20 cellular contexts compared by ENCODE assay signal in the genomic region with DNA sequence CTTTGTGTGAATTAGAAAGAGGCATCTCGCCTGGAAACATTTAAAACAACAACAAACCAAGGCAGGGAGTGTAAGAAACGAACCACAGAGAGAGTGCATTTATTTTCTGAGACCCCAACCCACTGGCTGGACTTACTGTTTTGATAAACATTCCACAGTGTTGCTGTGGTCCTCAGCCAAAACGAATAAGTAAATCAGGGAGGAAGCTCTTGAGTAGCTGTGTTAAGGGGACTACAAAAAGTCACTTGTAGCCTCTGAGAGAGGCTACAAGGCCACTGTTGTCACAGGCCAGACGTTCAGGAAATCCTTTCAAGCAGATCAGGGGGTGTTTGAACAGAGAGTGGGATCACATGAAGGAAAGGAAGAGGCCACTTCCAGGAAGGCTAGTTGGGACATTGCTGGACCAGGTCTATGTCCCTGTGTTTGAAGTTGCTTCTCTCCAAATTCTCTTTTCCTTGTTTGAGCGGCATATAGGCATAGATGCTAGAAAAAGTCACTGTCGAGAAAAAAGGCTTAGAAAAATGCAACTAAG. TPM values are rescaled to one million over a fixed set of nuclear protein-coding genes. Genes with fewer than 3 reads are reported as not detected.
DNase-seq lines count a peak whose midpoint lies in the region; ATAC-seq and TF ChIP-seq lines count a peak whose summit lies in the region.
"Had no signal": no experiment of that assay in that cellular context is flagged by ENCODE, and none has a peak within 500 bp of the region (broad histone marks: within the 10 kb centered on the region; RNA-seq: fewer than 3 reads in every experiment).

No MANE protein-coding gene starts in this region.

- ATAC-seq in GM21423 (IDR thresholded peaks at IDR 0.05; ENCODE audit: unreplicated experiment) (no peak), GM21367 (IDR thresholded peaks at IDR 0.05; ENCODE audit: unreplicated experiment) (no peak)
- ATAC-seq: activated CD8-positive, alpha-beta T cell treated with anti-CD3 and anti-CD28 coated beads, Interleukin-2, amount 10 ng/mL, durations not matched to agents 7 days and 5 days; left cardiac atrium had no signal

- H3K36me3 ChIP-seq in transverse colon = no peaks in the 10 kb centered on the region
- H3K36me3 ChIP-seq: HAP-1 had no signal

- H3K9me3 ChIP-seq in transverse colon = no peaks in the 10 kb centered on the region
- H3K9me3 ChIP-seq: HAP-1 had no signal

- H3K27me3 ChIP-seq in transverse colon = no peaks in the 10 kb centered on the region

- DNase-seq in SK-MEL-5 (ENCODE audit: low read depth, low spot score) = peak; percentile 43
- DNase-seq in dermis blood vessel endothelial cell = peak; percentile 33
- DNase-seq in neural crest cell (ENCODE audit: low read depth, low spot score) = no peak
- no peak for DNase-seq in transverse colon
- no peak for DNase-seq in G401 (ENCODE audit: low spot score)
- DNase-seq: activated B cell treated with CpG ODN at 0.5 μM for 24 hours; activated CD8-positive, alpha-beta T cell treated with anti-CD3 and anti-CD28 coated beads, Interleukin-2, amount 10 ng/mL, durations not matched to agents 7 days and 5 days; activated naive CD4-positive, alpha-beta T cell treated with Interleukin-2 at 50 U/mL for 16 hours; activated T-cell treated with anti-CD3 and anti-CD28 coated beads, Interleukin-2, amount 50 U/mL, for 1 hour; amniotic stem cell; CD4-positive, alpha-beta memory T cell; endodermal cell; left cardiac atrium; NCI-H1105 treated with DMSO at 0.1 percent for 48 hours; NCI-H2081 treated with DMSO at 0.1 percent for 48 hours had no signal

- in situ Hi-C loops in SK-MEL-5 (cut with HindIII; ENCODE audit: low pct_unique_long_range_greater_than_20kb, low sequenced_read_pairs) (no loop called here), transverse colon (cut with MboI; ENCODE audit: low pct_ligation_motif_present in 1 of 4, low pct_unique_long_range_greater_than_20kb in 1 of 4, low sequenced_read_pairs in 3 of 4) (loop anchor here in 1 of 4 donors (10.0 kb wide), 1 partner anchor 59 kb away; no protein-coding TSS in a partner anchor), G401 (cut with HindIII; ENCODE audit: low sequenced_read_pairs) (no loop called here)

- TF ChIP-seq POLR2A in transverse colon (IDR thresholded peaks at IDR 0.05) = no peak

- no peaks in the 10 kb centered on the region for H3K27me3 Mint-ChIP-seq in neural crest cell (ENCODE audit: low read depth)
- H3K27me3 Mint-ChIP-seq: activated B cell treated with CpG ODN at 0.5 μM for 24 hours; CD4-positive, alpha-beta memory T cell had no signal

- no peak for TF ChIP-seq EP300 in transverse colon (IDR thresholded peaks at IDR 0.05; ENCODE audit: low read depth)

- H3K9me3 Mint-ChIP-seq in neural crest cell = no peaks in the 10 kb centered on the region
- H3K9me3 Mint-ChIP-seq: activated B cell treated with CpG ODN at 0.5 μM for 24 hours; CD4-positive, alpha-beta memory T cell; endodermal cell; T-helper 2 cell treated with Interferon-gamma antibody and Interleukin-4, amounts not matched to agents 5 μg/mL and 100 μg/mL, for 36 hours had no signal

- 63 to 68% methylated on average over 5 to 6 of the region's 6 CpGs for WGBS in transverse colon (ENCODE audit: low coverage in 1 of 2), 2 donors

- H3K4me1 ChIP-seq in transverse colon = peaks cover 7 to 57% (median 26%) of the 10 kb centered on the region in 4 donors
- H3K4me1 ChIP-seq: HAP-1 had no signal

- peak overlapping the region; percentile 59 for H3K27ac Mint-ChIP-seq in neural crest cell (ENCODE audit: unreplicated experiment)
- H3K27ac Mint-ChIP-seq: activated B cell treated with CpG ODN at 0.5 μM for 24 hours; activated CD8-positive, alpha-beta T cell treated with anti-CD3 and anti-CD28 coated beads, Interleukin-2, amount 10 ng/mL, durations not matched to agents 7 days and 5 days; endodermal cell; T-helper 2 cell treated with Interferon-gamma antibody and Interleukin-4, amounts not matched to agents 5 μg/mL and 100 μg/mL, for 36 hours had no signal

- TF ChIP-seq CTCF in neural crest cell (conservative IDR thresholded peaks at IDR 0.05) (no peak), transverse colon (IDR thresholded peaks at IDR 0.05) (no peak)

- intact Hi-C loops in transverse colon (cut with DNase I; ENCODE audit: low total_unique reads) = no loop called here

- peaks cover 39% of the 10 kb centered on the region for H3K4me1 Mint-ChIP-seq in neural crest cell

- peaks cover 2% of the 10 kb centered on the region for H3K36me3 Mint-ChIP-seq in neural crest cell (ENCODE audit: low read depth)

- H3K4me3 ChIP-seq in transverse colon = no peak overlapping the region
- H3K4me3 ChIP-seq: HAP-1, SK-N-MC had no signal

- H3K4me3 Mint-ChIP-seq in neural crest cell = peak overlapping the region; percentile 15
- H3K4me3 Mint-ChIP-seq: activated B cell treated with CpG ODN at 0.5 μM for 24 hours; activated CD8-positive, alpha-beta T cell treated with anti-CD3 and anti-CD28 coated beads, Interleukin-2, amount 10 ng/mL, durations not matched to agents 7 days and 5 days; endodermal cell; T-helper 2 cell treated with Interferon-gamma antibody and Interleukin-4, amounts not matched to agents 5 μg/mL and 100 μg/mL, for 36 hours had no signal

- H3K27ac ChIP-seq in transverse colon = peak overlapping the region; percentile 12 to 75 (median 56)
- H3K27ac ChIP-seq: SK-N-MC had no signal

RNA-seq across cellular contexts. Expression of a gene that starts 33.8 kb away (rescaled TPM):
- total RNA-seq in SK-MEL-5 (2014; rRNA removed; shearing (Covaris generic)) = 13.0 and 14.2 TPM in 2 replicates
- 15.6 and 22.9 TPM in 2 replicates for polyA plus RNA-seq in SK-MEL-5 (2015; cell fraction: cytosol; rRNA removed)
- polyA plus RNA-seq in SK-MEL-5 (2015; cell fraction: nucleus; rRNA removed) = 16.7 and 24.1 TPM in 2 replicates
- 7.7 and 7.8 TPM in 2 replicates for total RNA-seq in dermis blood vessel endothelial cell
- total RNA-seq in neural crest cell = 18.8 and 19.1 TPM in 2 replicates
- total RNA-seq in transverse colon = 10 to 100 TPM in 2 of 4 donors, 1 to 10 TPM in 2; 3.0 to 18.9 (median 9.2) TPM
- total RNA-seq in G401 (2014; rRNA removed; shearing (Covaris generic)) = 8.8 and 31.0 TPM in 2 replicates

RNA-seq across cellular contexts. Expression of a gene that starts 33.9 kb away (rescaled TPM):
- total RNA-seq in SK-MEL-5 (2014; rRNA removed; shearing (Covaris generic)) = 6.4 and 8.5 TPM in 2 replicates
- 8.7 and 10.1 TPM in 2 replicates for polyA plus RNA-seq in SK-MEL-5 (2015; cell fraction: cytosol; rRNA removed)
- 5.5 and 6.5 TPM in 2 replicates for polyA plus RNA-seq in SK-MEL-5 (2015; cell fraction: nucleus; rRNA removed)
- 4.4 and 10.7 TPM in 2 replicates for total RNA-seq in dermis blood vessel endothelial cell
- 14.6 and 16.8 TPM in 2 replicates for total RNA-seq in neural crest cell
- total RNA-seq in transverse colon = 10 to 100 TPM in 1 of 4 donors, 1 to 10 TPM in 2, under 1 TPM in 1; 0.80 to 73.3 (median 8.3) TPM
- total RNA-seq in G401 (2014; rRNA removed; shearing (Covaris generic)) = 23.0 and 31.6 TPM in 2 replicates

RNA-seq across cellular contexts. Expression of a gene that starts 50.7 kb away (rescaled TPM):
- 3.6 and 89.0 TPM in 2 replicates for total RNA-seq in SK-MEL-5 (2014; rRNA removed; shearing (Covaris generic))
- 1.3 and 1.7 TPM in 2 replicates for polyA plus RNA-seq in SK-MEL-5 (2015; cell fraction: cytosol; rRNA removed)
- 1.1 and 7.5 TPM in 2 replicates for polyA plus RNA-seq in SK-MEL-5 (2015; cell fraction: nucleus; rRNA removed)
- 15.0 and 43.6 TPM in 2 replicates for total RNA-seq in dermis blood vessel endothelial cell
- total RNA-seq in neural crest cell = 6.1 and 8.3 TPM in 2 replicates
- 10 to 100 TPM; 15.3 to 36.8 (median 28.2) TPM for total RNA-seq in transverse colon
- total RNA-seq in G401 (2014; rRNA removed; shearing (Covaris generic)) = 0.27 and 0.80 TPM in 2 replicates

Comparison
In these comparisons a context has a peak if more than half of its experiments do, and no peak if none do; other contexts are left out.
1. DNase-seq: peak in SK-MEL-5 (single experiment) and dermis blood vessel endothelial cell (single experiment); none in neural crest cell (single experiment), transverse colon (single experiment) and G401 (single experiment).